12 cellular contexts compared by ENCODE assay signal in the genomic region with DNA sequence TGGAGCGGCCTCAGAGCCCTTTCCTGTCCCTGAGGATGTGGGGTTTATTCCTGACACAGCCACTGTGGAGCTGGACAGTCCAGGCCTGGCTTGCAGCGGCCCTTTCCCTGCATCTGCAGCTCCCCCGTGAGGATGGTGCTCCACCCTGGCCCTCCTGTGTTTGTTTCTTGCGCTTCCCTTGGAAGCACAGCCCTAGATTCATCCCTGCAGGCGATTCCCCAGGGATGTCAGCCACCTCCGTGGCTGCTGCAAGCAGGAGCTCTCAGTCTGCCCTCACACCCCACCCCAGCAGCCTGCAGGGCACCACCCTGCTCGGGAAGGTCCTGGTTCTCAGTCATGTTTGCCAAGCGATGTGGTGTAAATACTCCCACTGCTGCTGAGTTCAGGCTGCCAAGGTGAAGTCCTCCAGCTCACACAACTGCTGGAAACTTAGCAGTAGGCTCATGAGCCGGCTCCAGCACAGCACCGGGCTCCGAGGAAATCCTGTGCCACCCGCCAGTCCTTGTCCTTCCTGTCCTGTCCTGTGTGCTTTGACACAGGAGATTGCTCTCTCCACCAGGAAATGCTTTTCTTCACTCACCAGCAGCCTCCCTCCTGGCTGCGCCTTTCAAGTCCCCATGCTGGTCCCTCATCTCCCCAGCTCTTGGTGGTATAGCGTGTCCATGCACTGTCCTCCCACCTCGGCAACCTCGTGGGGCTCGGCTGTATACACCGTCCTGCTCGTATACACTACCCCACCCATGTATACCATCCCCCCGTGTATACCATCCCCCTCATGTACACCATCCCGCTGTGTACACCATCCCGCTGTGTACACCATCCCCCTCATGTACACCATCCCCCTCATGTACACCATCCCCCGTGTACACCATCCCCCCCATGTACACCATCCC. TPM values are rescaled to one million over a fixed set of nuclear protein-coding genes. Genes with fewer than 3 reads are reported as not detected.
DNase-seq lines count a peak whose midpoint lies in the region; ATAC-seq and TF ChIP-seq lines count a peak whose summit lies in the region.
"Had no signal": no experiment of that assay in that cellular context is flagged by ENCODE, and none has a peak within 500 bp of the region (broad histone marks: within the 10 kb centered on the region; RNA-seq: fewer than 3 reads in every experiment).

No MANE protein-coding gene starts in this region.

- no peaks in the 10 kb centered on the region for H3K27me3 ChIP-seq in right lobe of liver

- no peaks in the 10 kb centered on the region for H3K36me3 Mint-ChIP-seq in chondrocyte (ENCODE audit: low read depth)
- H3K36me3 Mint-ChIP-seq: activated CD8-positive, alpha-beta memory T cell treated with anti-CD3 and anti-CD28 coated beads, Interleukin-2, amount 10 ng/mL, durations not matched to agents 7 days and 5 days; IgD-negative memory B cell had no signal

- TF ChIP-seq POLR2A in right lobe of liver (IDR thresholded peaks at IDR 0.05), result no peak

- H3K4me3 ChIP-seq in AG10803 (ENCODE audit: low read length) (no peak overlapping the region), right lobe of liver (no peak overlapping the region)
- H3K4me3 ChIP-seq: GM12878 had no signal

- H3K4me1 ChIP-seq in right lobe of liver, result peaks cover 0 to 35% (median 8%) of the 10 kb centered on the region in 4 donors

- H3K4me3 Mint-ChIP-seq in chondrocyte (ENCODE audit: unreplicated experiment), result no peak overlapping the region
- H3K4me3 Mint-ChIP-seq: activated CD8-positive, alpha-beta memory T cell treated with anti-CD3 and anti-CD28 coated beads, Interleukin-2, amount 10 ng/mL, durations not matched to agents 7 days and 5 days; CD4-positive, alpha-beta memory T cell had no signal

- TF ChIP-seq CTCF in AG10803 (conservative IDR thresholded peaks at IDR 0.05; ENCODE audit: low read length) (peak; percentile 13; the same call in 1 of the 2 replicates), chondrocyte (IDR thresholded peaks at IDR 0.05) (peak; percentile 23), right lobe of liver (IDR thresholded peaks at IDR 0.05) (no peak)

- peak; percentile 23 for DNase-seq in AG10803 (ENCODE audit: low read depth)
- DNase-seq in HuH-7.5 (ENCODE audit: low spot score), result peak; percentile 27
- DNase-seq in chondrocyte (ENCODE audit: low spot score), result peak; percentile 58
- peak in 2 of 3 donors; percentile 38 to 51 for DNase-seq in right lobe of liver
- no peak for DNase-seq in NCI-H2227 (lab: John Stamatoyannopoulos, UW; ENCODE audit: unreplicated experiment)
- no peak for DNase-seq in activated gamma-delta T cell (lab: John Stamatoyannopoulos, UW)
- DNase-seq: activated CD8-positive, alpha-beta memory T cell treated with anti-CD3 and anti-CD28 coated beads, Interleukin-2, amount 10 ng/mL, durations not matched to agents 7 days and 5 days; CD4-positive, alpha-beta memory T cell had no signal

- no peak overlapping the region for H3K27ac Mint-ChIP-seq in chondrocyte (ENCODE audit: unreplicated experiment)
- H3K27ac Mint-ChIP-seq: activated CD8-positive, alpha-beta memory T cell treated with anti-CD3 and anti-CD28 coated beads, Interleukin-2, amount 10 ng/mL, durations not matched to agents 7 days and 5 days; CD4-positive, alpha-beta memory T cell; IgD-negative memory B cell had no signal

- 74% methylated on average over 11 of the region's 23 CpGs for WGBS in right lobe of liver (ENCODE audit: insufficient coverage, low coverage, low lambda C conversion rate, missing lambda C conversion rate)

- ATAC-seq in right lobe of liver (peak; percentile 13 to 51 (median 28)), HG03432 (IDR thresholded peaks at IDR 0.05; ENCODE audit: unreplicated experiment) (no peak), HG03354 (IDR thresholded peaks at IDR 0.05; ENCODE audit: poor library complexity, severe bottlenecking, unreplicated experiment) (no peak)
- ATAC-seq: activated CD8-positive, alpha-beta memory T cell treated with anti-CD3 and anti-CD28 coated beads, Interleukin-2, amount 10 ng/mL, durations not matched to agents 7 days and 5 days; GM12878 had no signal

- H3K36me3 ChIP-seq in right lobe of liver, result no peaks in the 10 kb centered on the region

- H3K4me1 Mint-ChIP-seq in chondrocyte (ENCODE audit: low read depth), result peaks cover 37% of the 10 kb centered on the region
- H3K4me1 Mint-ChIP-seq: activated CD8-positive, alpha-beta memory T cell treated with anti-CD3 and anti-CD28 coated beads, Interleukin-2, amount 10 ng/mL, durations not matched to agents 7 days and 5 days; CD4-positive, alpha-beta memory T cell had no signal

- no peaks in the 10 kb centered on the region for H3K9me3 Mint-ChIP-seq in chondrocyte (ENCODE audit: low read depth)
- H3K9me3 Mint-ChIP-seq: CD4-positive, alpha-beta memory T cell; IgD-negative memory B cell had no signal

- H3K27me3 Mint-ChIP-seq in chondrocyte (ENCODE audit: low read depth), result peaks cover 2% of the 10 kb centered on the region
- H3K27me3 Mint-ChIP-seq: activated CD8-positive, alpha-beta memory T cell treated with anti-CD3 and anti-CD28 coated beads, Interleukin-2, amount 10 ng/mL, durations not matched to agents 7 days and 5 days; CD4-positive, alpha-beta memory T cell; IgD-negative memory B cell had no signal

- H3K9me3 ChIP-seq in right lobe of liver, result no peaks in the 10 kb centered on the region

- no peak overlapping the region for H3K27ac ChIP-seq in right lobe of liver

- intact Hi-C loops in right lobe of liver (cut with DNase I), result loop anchor here (2.0 to 5.0 kb wide), 2 partner anchors 169 to 171 kb away; no protein-coding TSS in a partner anchor

RNA-seq across cellular contexts. Expression of a gene that starts 16.2 kb away (rescaled TPM):
- 0.37 to 0.64 TPM (median 0.39 TPM) in 3 replicates for total RNA-seq in chondrocyte
- under 1 TPM in 4 of 6 experiments, not detected in 2; 0.24 to 0.83 (median 0.40) TPM for total RNA-seq in right lobe of liver

Comparison
In these comparisons a context has a peak if more than half of its experiments do, and no peak if none do; other contexts are left out.
1. DNase-seq: peak in AG10803 (single experiment), HuH-7.5 (single experiment), chondrocyte (single experiment) and right lobe of liver (2 of 3); none in NCI-H2227 (single experiment) and activated gamma-delta T cell (single experiment).
2. CTCF ChIP-seq: peak in AG10803 (single experiment) and chondrocyte (single experiment); none in right lobe of liver (0 of 4).
3. ATAC-seq: peak in right lobe of liver (4 of 4); none in HG03432 (single experiment) and HG03354 (single experiment).